Comparison of ENCODE assay signal across 10 cellular contexts in the genomic region with DNA sequence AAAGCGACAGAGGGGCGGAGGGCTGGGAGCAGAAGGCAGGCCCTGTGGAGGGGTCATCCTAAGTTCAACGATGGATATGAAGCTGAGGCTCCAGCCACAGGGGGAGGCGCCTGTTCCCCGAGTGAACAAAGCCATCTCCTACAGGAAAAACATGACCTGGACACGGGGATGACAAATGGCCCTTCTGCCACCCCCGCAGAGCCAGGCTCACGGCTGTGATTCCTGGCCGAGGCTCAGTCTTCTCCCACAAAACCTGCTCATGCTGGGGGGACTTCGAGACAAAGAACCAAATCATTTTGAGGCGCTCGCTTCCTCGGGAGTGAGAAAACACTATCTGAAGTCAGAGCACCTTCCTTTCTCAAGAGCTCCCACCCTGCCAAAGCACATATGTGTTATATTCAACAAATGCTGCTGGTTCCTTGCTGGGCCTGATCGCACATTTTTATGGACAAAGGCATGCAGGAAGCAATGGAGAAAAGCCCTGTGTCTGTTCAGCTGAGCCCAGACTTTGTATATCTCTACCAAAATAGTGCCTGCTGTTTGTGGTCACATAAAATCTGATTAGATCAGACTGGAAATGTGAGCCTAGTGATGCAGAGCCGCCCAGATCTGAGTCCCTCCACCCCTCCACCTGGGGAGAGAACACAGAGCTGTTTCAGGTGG. TPM values are rescaled to one million over a fixed set of nuclear protein-coding genes. Genes with fewer than 3 reads are reported as not detected.
DNase-seq lines count a peak whose midpoint lies in the region; FAIRE-seq and TF ChIP-seq lines count a peak whose summit lies in the region.
"Had no signal": no experiment of that assay in that cellular context is flagged by ENCODE, and none has a peak within 500 bp of the region (broad histone marks: within the 10 kb centered on the region; RNA-seq: fewer than 3 reads in every experiment).

No MANE protein-coding gene starts in this region.

- H3K4me1 ChIP-seq in endothelial cell of umbilical vein (ENCODE audit: control insufficient read depth, extremely low read depth, insufficient read depth, low read length) (no peaks in the 10 kb centered on the region), parathyroid adenoma (peaks cover 34% of the 10 kb centered on the region)

- H3K4me2 ChIP-seq in endothelial cell of umbilical vein (ENCODE audit: insufficient read depth, low read length) = no peak overlapping the region
- H3K4me2 ChIP-seq in parathyroid adenoma (ENCODE audit: low read length) = peak overlapping the region; percentile 21
- H3K4me2 ChIP-seq: A549 had no signal

- H3K4me3 ChIP-seq in endothelial cell of umbilical vein (replicated peaks in 1 of 3; ENCODE audit: insufficient read depth in 1 of 3, low read depth in 1 of 3, low read length in 3 of 3) = no peak overlapping the region
- H3K4me3 ChIP-seq in parathyroid adenoma (ENCODE audit: low read depth, low read length) = no peak overlapping the region
- H3K4me3 ChIP-seq: A549 had no signal

- no peaks in the 10 kb centered on the region for H3K79me2 ChIP-seq in endothelial cell of umbilical vein (ENCODE audit: control insufficient read depth, insufficient read depth, low read length)
- H3K79me2 ChIP-seq in parathyroid adenoma = peaks cover 6% of the 10 kb centered on the region

- dilution Hi-C loops in endothelial cell of umbilical vein (cut with MboI; ENCODE audit: extremely low pct_ligation_motif_present, low sequenced_read_pairs) = no loop called here

- no peak for TF ChIP-seq CTCF in endothelial cell of umbilical vein (IDR thresholded peaks at IDR 0.05; ENCODE audit: extremely low read depth in 1 of 2, insufficient read depth in 1 of 2, low read depth in 1 of 2, low read length in 2 of 2)
- TF ChIP-seq CTCF in parathyroid adenoma (IDR thresholded peaks at IDR 0.05) = no peak
- TF ChIP-seq CTCF in GM13977 (IDR thresholded peaks at IDR 0.05; ENCODE audit: extremely low read depth, insufficient read depth, missing control alignments) = no peak

- H2AFZ ChIP-seq in endothelial cell of umbilical vein (ENCODE audit: low read depth, low read length) (no peak overlapping the region), parathyroid adenoma (peak overlapping the region; percentile 86)

- no peak for TF ChIP-seq POLR2A in endothelial cell of umbilical vein (IDR thresholded peaks at IDR 0.05; ENCODE audit: low read depth, low read length)

- no peaks in the 10 kb centered on the region for H4K20me1 ChIP-seq in endothelial cell of umbilical vein (replicated peaks; ENCODE audit: control insufficient read depth, extremely low read depth, insufficient read depth, low read length)

- POLR2A ChIA-PET in endothelial cell of umbilical vein (lab: Charles Lee) = no interaction called here

- H3K36me3 ChIP-seq in endothelial cell of umbilical vein (ENCODE audit: control insufficient read depth in 2 of 2, extremely low read depth in 1 of 2, insufficient read depth in 2 of 2, low read length in 2 of 2) (no peaks in the 10 kb centered on the region), parathyroid adenoma (ENCODE audit: control insufficient read depth, insufficient read depth, low read length) (no peaks in the 10 kb centered on the region)

- intact Hi-C loops in endothelial cell of umbilical vein (cut with micrococcal nuclease) = no loop called here

- FAIRE-seq in endothelial cell of umbilical vein (lab: Jason Lieb, UNC) = no peak
- FAIRE-seq: A549 had no signal

- H3K9me3 ChIP-seq in endothelial cell of umbilical vein (replicated peaks; ENCODE audit: control insufficient read depth, insufficient read depth, low read length) (no peaks in the 10 kb centered on the region), parathyroid adenoma (ENCODE audit: control insufficient read depth, low read length) (no peaks in the 10 kb centered on the region)
- H3K9me3 ChIP-seq: A549 had no signal

- in situ Hi-C loops in GM13977 (cut with MboI; ENCODE audit: low pct_unique_long_range_greater_than_20kb, low sequenced_read_pairs, unreplicated experiment) = no loop called here

- DNase-seq in NCI-H2029 treated with DMSO at 0.1 percent for 48 hours (lab: John Stamatoyannopoulos, UW) (peak; percentile 21), NCI-H2029 (lab: John Stamatoyannopoulos, UW) (no peak), NCI-H2227 (lab: John Stamatoyannopoulos, UW; ENCODE audit: unreplicated experiment) (peak; percentile 39), endothelial cell of umbilical vein (ENCODE audit: low read depth, low spot score) (peak; percentile 70), activated gamma-delta T cell treated with Interleukin-2 at 50 U/mL for 16 hours (no peak), SIG-M5 (lab: John Stamatoyannopoulos, UW) (no peak), GM13977 (ENCODE audit: low spot score) (no peak)

- peaks cover 0 to 1% of the 10 kb centered on the region in 2 experiments for H3K27me3 ChIP-seq in endothelial cell of umbilical vein (ENCODE audit: control insufficient read depth in 2 of 2, insufficient read depth in 2 of 2, low read length in 2 of 2)
- H3K27me3 ChIP-seq in parathyroid adenoma (ENCODE audit: control insufficient read depth, insufficient read depth, low read length) = no peaks in the 10 kb centered on the region

- H3K9ac ChIP-seq in endothelial cell of umbilical vein (replicated peaks; ENCODE audit: extremely low read depth, insufficient read depth, low read length) (no peak overlapping the region), parathyroid adenoma (no peak overlapping the region)

- BruUV-seq in endothelial cell of umbilical vein (replicated peaks; lab: Mats Ljungman, UMichigan) = no TSS peak

- H3K9me1 ChIP-seq in endothelial cell of umbilical vein (replicated peaks; ENCODE audit: control insufficient read depth, extremely low read depth, insufficient read depth, low read length) = no peaks in the 10 kb centered on the region

- CTCF ChIA-PET in endothelial cell of umbilical vein (lab: Charles Lee) = interaction anchor here (1.5 kb wide), 1 partner anchor 13 kb away, joined by 3 read pairs; no protein-coding TSS in a partner anchor

- no peak overlapping the region for H3K27ac ChIP-seq in endothelial cell of umbilical vein (ENCODE audit: insufficient read depth, low read depth, low read length)
- peak overlapping the region; percentile 99 for H3K27ac ChIP-seq in parathyroid adenoma

TF ChIP-seq in endothelial cell of umbilical vein, 7 proteins besides CTCF, POLR2A, EP300 and RAD21:
- no peak for TF ChIP-seq EZH2 (IDR thresholded peaks at IDR 0.05; ENCODE audit: borderline replicate concordance, low read depth, low read length, severe bottlenecking)
- TF ChIP-seq, protein P1, sequence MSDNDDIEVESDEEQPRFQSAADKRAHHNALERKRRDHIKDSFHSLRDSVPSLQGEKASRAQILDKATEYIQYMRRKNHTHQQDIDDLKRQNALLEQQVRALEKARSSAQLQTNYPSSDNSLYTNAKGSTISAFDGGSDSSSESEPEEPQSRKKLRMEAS (IDR thresholded peaks at IDR 0.05; ENCODE audit: insufficient read depth, insufficient read length) = no peak
- no peak for TF ChIP-seq JUN (IDR thresholded peaks at IDR 0.05; ENCODE audit: borderline replicate concordance, insufficient read depth, insufficient read length, low read depth)
- TF ChIP-seq FOS (IDR thresholded peaks at IDR 0.05; ENCODE audit: borderline replicate concordance, insufficient read depth, low read length) = no peak
- no peak for TF ChIP-seq MYC (IDR thresholded peaks at IDR 0.05; ENCODE audit: low read depth, low read length)
- TF ChIP-seq POLR2AphosphoS5 (IDR thresholded peaks at IDR 0.05; ENCODE audit: insufficient read depth, low read depth, low read length) = no peak
- no peak for TF ChIP-seq GATA2 (IDR thresholded peaks at IDR 0.05; ENCODE audit: insufficient read depth, insufficient read length, low read depth, low read length)

RNA-seq across cellular contexts. Expression of a gene that starts 5.6 kb away (rescaled TPM):
- 5.3 and 16.8 TPM in 2 replicates for total RNA-seq in endothelial cell of umbilical vein
- polyA plus RNA-seq in endothelial cell of umbilical vein = 35.0 and 37.9 TPM in 2 replicates
- polyA plus RNA-seq in endothelial cell of umbilical vein (2011; cell fraction: cytosol; rRNA removed) = 42.6 and 44.3 TPM in 2 replicates
- polyA plus RNA-seq in endothelial cell of umbilical vein (2011; cell fraction: nucleus; rRNA removed) = 16.3 and 25.7 TPM in 2 replicates
- 2.7 and 6.0 TPM in 2 replicates for polyA plus RNA-seq in endothelial cell of umbilical vein (2012)
- 16.9 and 31.4 TPM in 2 replicates for polyA minus RNA-seq in endothelial cell of umbilical vein
- not detected for polyA minus RNA-seq in endothelial cell of umbilical vein (2011; cell fraction: cytosol; rRNA and poly(A)+ RNA removed)
- polyA minus RNA-seq in endothelial cell of umbilical vein (2011; cell fraction: nucleus; rRNA and poly(A)+ RNA removed) = 5.8 and 6.9 TPM in 2 replicates
- total RNA-seq: SK-MEL-5 had no signal

RNA-seq across cellular contexts. Expression of a gene that starts 57.6 kb away (rescaled TPM):
- total RNA-seq in endothelial cell of umbilical vein = not detected in 2 replicates
- polyA plus RNA-seq in endothelial cell of umbilical vein = not detected in 2 replicates
- polyA plus RNA-seq in endothelial cell of umbilical vein (2011; cell fraction: cytosol; rRNA removed) = not detected in 2 replicates
- polyA plus RNA-seq in endothelial cell of umbilical vein (2011; cell fraction: nucleus; rRNA removed) = not detected in 2 replicates
- polyA plus RNA-seq in endothelial cell of umbilical vein (2012) = not detected in 2 replicates
- not detected in 2 replicates for polyA minus RNA-seq in endothelial cell of umbilical vein
- polyA minus RNA-seq in endothelial cell of umbilical vein (2011; cell fraction: cytosol; rRNA and poly(A)+ RNA removed) = not detected
- polyA minus RNA-seq in endothelial cell of umbilical vein (2011; cell fraction: nucleus; rRNA and poly(A)+ RNA removed) = not detected in 2 replicates
- total RNA-seq: SK-MEL-5 had no signal
- polyA plus RNA-seq: A549 had no signal

Comparison
In these comparisons a context has a peak if more than half of its experiments do, and no peak if none do; other contexts are left out.
1. DNase-seq: peak in NCI-H2029 treated with DMSO at 0.1 percent for 48 hours (single experiment), NCI-H2227 (single experiment) and endothelial cell of umbilical vein (single experiment); none in NCI-H2029 (single experiment), activated gamma-delta T cell treated with Interleukin-2 at 50 U/mL for 16 hours (single experiment), SIG-M5 (single experiment) and GM13977 (single experiment).